ENCODE assay signal across 24 cellular contexts in the genomic region with DNA sequence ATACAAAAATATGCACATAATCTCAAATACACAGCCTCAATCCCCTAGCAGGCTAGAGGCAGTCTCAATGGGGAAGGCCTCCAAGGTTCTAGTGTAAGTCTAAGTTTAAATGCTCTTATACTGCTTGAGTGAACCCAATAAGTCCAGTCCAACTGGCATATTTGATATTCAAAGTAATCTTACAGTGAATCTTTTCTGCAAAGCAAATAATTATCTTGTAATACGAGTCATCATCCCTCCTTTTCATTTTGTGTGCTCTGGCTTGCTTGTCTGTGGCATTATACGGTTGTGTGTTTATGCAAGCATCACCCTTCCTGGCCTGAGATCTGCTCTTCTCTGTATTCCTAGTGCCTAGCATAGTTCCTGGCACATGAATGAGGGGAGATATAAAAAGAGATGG.
"Had no signal": no experiment of that assay in that cellular context is flagged by ENCODE, and none has a peak within 500 bp of the region (broad histone marks: within the 10 kb centered on the region; RNA-seq: fewer than 3 reads in every experiment).

No MANE protein-coding gene starts in this region.

- H3K4me1 ChIP-seq: pancreas, psoas muscle, right lobe of liver, sigmoid colon, stomach, thyroid gland, tibial nerve, upper lobe of left lung, vagina had no signal

- ATAC-seq: natural killer cell treated with Interleukin-12 subunit alpha and Interleukin-12 subunit beta and Interleukin-15 and Interleukin-18, amount 100 ng/mL, for 72 hours; pancreas; psoas muscle; right cardiac atrium; right lobe of liver; stimulated activated effector memory CD8-positive, alpha-beta T cell treated with anti-CD3 and anti-CD28 coated beads, Interleukin-12 subunit alpha, Interleukin-12 subunit beta, amount 100 ng/mL, for 72 hours; stimulated activated naive B cell treated with anti-CD40 and anti-IgM and Interleukin-4, amounts not matched to agents 10 μg/mL and 1 μg/mL and 100 μg/mL, for 72 hours had no signal

- H3K36me3 ChIP-seq: neutrophil, pancreas, right lobe of liver, sigmoid colon, stomach, thoracic aorta, thyroid gland, tibial nerve, upper lobe of left lung, vagina had no signal

- H3K9me3 ChIP-seq: neutrophil, pancreas, psoas muscle, right lobe of liver, sigmoid colon, stomach, thoracic aorta, thyroid gland, tibial nerve, upper lobe of left lung, vagina had no signal

- H3K4me3 ChIP-seq: pancreas, psoas muscle, right lobe of liver, sigmoid colon, stomach, thoracic aorta, thyroid gland, tibial nerve, upper lobe of left lung, vagina had no signal

- DNase-seq: nephron progenitor cell; nucleus accumbens; pancreas; psoas muscle; right cardiac atrium; right lobe of liver; sigmoid colon; small intestine; stimulated activated CD4-positive, alpha-beta T cell treated with anti-CD3 and anti-CD28 coated beads, Interleukin-15, amount 100 ng/mL, for 24 hours; stimulated activated CD4-positive, alpha-beta T cell treated with anti-CD3 and anti-CD28 coated beads, Interleukin-2, amount 100 ng/mL, for 24 hours; stimulated activated CD4-positive, alpha-beta T cell treated with anti-CD3 and anti-CD28 coated beads, Interleukin-2, amount 100 ng/mL, for 48 hours; stimulated activated CD4-positive, alpha-beta T cell treated with anti-CD3 and anti-CD28 coated beads, Interleukin-4, amount 100 ng/mL, for 24 hours; stimulated activated naive B cell treated with anti-CD40 and anti-IgM and Interleukin-4, amounts not matched to agents 10 μg/mL and 1 μg/mL and 100 μg/mL, for 72 hours; stimulated activated naive CD4-positive, alpha-beta T cell treated with Interleukin-2 at 50 U/mL for 16 hours; stomach; thyroid gland; trophoblast cell; upper lobe of left lung had no signal

- H3K27ac ChIP-seq: neutrophil, pancreas, psoas muscle, right lobe of liver, sigmoid colon, stomach, thoracic aorta, thyroid gland, tibial nerve, upper lobe of left lung, vagina had no signal

- H3K27me3 ChIP-seq: pancreas, right lobe of liver, sigmoid colon, thyroid gland, tibial nerve, upper lobe of left lung, vagina had no signal
